ENCODE assay signal across 1 cellular context in genomic region chr9:98808879-98809278, GRCh38.
TF ChIP-seq lines count a peak whose summit lies in the region.

No MANE protein-coding gene starts in this region.

TF ChIP-seq in HepG2, 621 proteins besides CTCF, POLR2A, EP300 and RAD21:
- TF ChIP-seq SIX1 (CRISPR knock-in tag; IDR thresholded peaks at IDR 0.05; ENCODE audit: borderline replicate concordance) (no peak), ZNF83 (CRISPR knock-in tag; IDR thresholded peaks at IDR 0.05; ENCODE audit: borderline replicate concordance) (no peak), CENPT (CRISPR knock-in tag; IDR thresholded peaks at IDR 0.05; ENCODE audit: low read depth) (no peak), ZNF510 (CRISPR knock-in tag; IDR thresholded peaks at IDR 0.05; ENCODE audit: low read depth) (no peak), ZBTB38 (CRISPR knock-in tag; IDR thresholded peaks at IDR 0.05) (no peak), TFE3 (CRISPR knock-in tag; IDR thresholded peaks at IDR 0.05) (no peak), ZNF577 (CRISPR knock-in tag; IDR thresholded peaks at IDR 0.05; ENCODE audit: borderline replicate concordance, low read depth) (no peak), SRF (IDR thresholded peaks at IDR 0.05; ENCODE audit: low read depth, low read length) (no peak), ZSCAN29 (CRISPR knock-in tag; conservative IDR thresholded peaks at IDR 0.05) (no peak), MAFK (conservative IDR thresholded peaks at IDR 0.05 in 1 of 2, IDR thresholded peaks at IDR 0.05 in 1 of 2; ENCODE audit: low read length in 2 of 2) (no peak), CSRNP2 (CRISPR knock-in tag; conservative IDR thresholded peaks at IDR 0.05; ENCODE audit: low read depth) (no peak), DNMT1 (CRISPR knock-in tag; IDR thresholded peaks at IDR 0.05) (no peak), BHLHE40 (IDR thresholded peaks at IDR 0.05; ENCODE audit: low read length) (no peak), ZNF773 (CRISPR knock-in tag; IDR thresholded peaks at IDR 0.05; ENCODE audit: borderline replicate concordance) (no peak), RAD51 (IDR thresholded peaks at IDR 0.05; ENCODE audit: borderline replicate concordance) (no peak), BRCA1 (CRISPR knock-in tag; IDR thresholded peaks at IDR 0.05) (no peak), ZNF766 (CRISPR knock-in tag; IDR thresholded peaks at IDR 0.05; ENCODE audit: borderline replicate concordance) (no peak), DMTF1 (CRISPR knock-in tag; IDR thresholded peaks at IDR 0.05) (no peak)
TF ChIP-seq in HepG2: peak in this region for 0.
